In genomic region chr11:75022759-75023396, GRCh38 we compare ENCODE assay signal across 8 cellular contexts. TPM values are rescaled to one million over a fixed set of nuclear protein-coding genes. Genes with fewer than 3 reads are reported as not detected.
A peak's percentile ranks its signal among the peaks of the same experiment; 100 is the strongest.
DNase-seq lines count a peak whose midpoint lies in the region; ATAC-seq lines count a peak whose summit lies in the region.

No MANE protein-coding gene starts in this region.

- peak overlapping the region in 1 of 2 experiments; percentile 11 for H3K18ac ChIP-seq in mesenchymal stem cell (ENCODE audit: low read depth in 1 of 2, low read length in 2 of 2)

- H2BK120ac ChIP-seq in mesenchymal stem cell (ENCODE audit: low read depth, low read length), result no peak overlapping the region

- no peaks in the 10 kb centered on the region for H3K27me3 ChIP-seq in effector memory CD4-positive, alpha-beta T cell (replicated peaks; ENCODE audit: control insufficient read depth, insufficient read depth, low read length, poor library complexity, severe bottlenecking)
- H3K27me3 ChIP-seq in mesenchymal stem cell (ENCODE audit: control insufficient read depth in 1 of 2, insufficient read depth in 1 of 2, low read length in 2 of 2), result no peaks in the 10 kb centered on the region

- no peak overlapping the region for H3K27ac ChIP-seq in effector memory CD4-positive, alpha-beta T cell (ENCODE audit: insufficient read depth, low read length, poor library complexity, severe bottlenecking)
- H3K27ac ChIP-seq in mesenchymal stem cell (ENCODE audit: low read length, poor library complexity, severe bottlenecking), result peak overlapping the region; percentile 57

- no peaks in the 10 kb centered on the region for H3K9me3 ChIP-seq in effector memory CD4-positive, alpha-beta T cell (ENCODE audit: control insufficient read depth, low read length)
- H3K9me3 ChIP-seq in mesenchymal stem cell (ENCODE audit: control insufficient read depth, low read length), result no peaks in the 10 kb centered on the region

- no peak overlapping the region for H3K23ac ChIP-seq in mesenchymal stem cell (ENCODE audit: low read length in 2 of 2)

- no peak overlapping the region for H2BK15ac ChIP-seq in mesenchymal stem cell (ENCODE audit: low read depth, poor library complexity, severe bottlenecking)

- H3K4me3 ChIP-seq in effector memory CD4-positive, alpha-beta T cell (ENCODE audit: insufficient read depth, low read depth, low read length, poor library complexity, severe bottlenecking), result no peak overlapping the region
- H3K4me3 ChIP-seq in mesenchymal stem cell (ENCODE audit: insufficient read depth in 1 of 2, low read depth in 1 of 2, low read length in 2 of 2), result no peak overlapping the region

- H3K79me1 ChIP-seq in mesenchymal stem cell (replicated peaks; ENCODE audit: low read length, poor library complexity, severe bottlenecking), result no peaks in the 10 kb centered on the region

- H3K36me3 ChIP-seq in effector memory CD4-positive, alpha-beta T cell (ENCODE audit: control insufficient read depth, insufficient read depth, low read length), result no peaks in the 10 kb centered on the region
- no peaks in the 10 kb centered on the region for H3K36me3 ChIP-seq in mesenchymal stem cell (ENCODE audit: control insufficient read depth in 1 of 2, insufficient read depth in 2 of 2, low read depth in 1 of 2, low read length in 2 of 2)

- POLR2A ChIA-PET in activated CD8-positive, alpha-beta T cell treated with anti-CD3 and anti-CD28 coated beads, Interleukin-2, amount 10 ng/mL, durations not matched to agents 7 days and 5 days (lab: Charles Lee), result interaction anchor here (0.6 to 1.6 kb wide), 4 partner anchors 13 to 181 kb away, joined by 3 to 4 read pairs (median 3); partner anchors contain the start of genes NEU3, SPCS2 and XRRA1

- H2BK12ac ChIP-seq in mesenchymal stem cell (ENCODE audit: low read length in 2 of 2), result peak overlapping the region in 1 of 2 experiments; percentile 29

- H3K14ac ChIP-seq in mesenchymal stem cell (ENCODE audit: low read length in 2 of 2), result no peak overlapping the region

- no peaks in the 10 kb centered on the region for H3K4me1 ChIP-seq in effector memory CD4-positive, alpha-beta T cell (ENCODE audit: control insufficient read depth, insufficient read depth, low read length, poor library complexity, severe bottlenecking)
- peaks cover 13% of the 10 kb centered on the region for H3K4me1 ChIP-seq in mesenchymal stem cell (ENCODE audit: control insufficient read depth, insufficient read depth, low read depth, low read length)

- peak; percentile 62 for ATAC-seq in GM18502 (IDR thresholded peaks at IDR 0.05; ENCODE audit: poor library complexity, unreplicated experiment)
- ATAC-seq in HG03521 (IDR thresholded peaks at IDR 0.05; ENCODE audit: unreplicated experiment), result peak; percentile 53
- peak; percentile 90 for ATAC-seq in activated CD8-positive, alpha-beta T cell treated with anti-CD3 and anti-CD28 coated beads, Interleukin-2, amount 10 ng/mL, durations not matched to agents 7 days and 5 days

- no peak overlapping the region for H3K27ac Mint-ChIP-seq in activated CD8-positive, alpha-beta T cell treated with anti-CD3 and anti-CD28 coated beads, Interleukin-2, amount 10 ng/mL, durations not matched to agents 7 days and 5 days

- no peak overlapping the region for H3K4ac ChIP-seq in mesenchymal stem cell (ENCODE audit: low read depth in 1 of 2, low read length in 2 of 2)

- H3K4me2 ChIP-seq in mesenchymal stem cell (ENCODE audit: low read length, poor library complexity, severe bottlenecking), result no peak overlapping the region

- H4K8ac ChIP-seq in mesenchymal stem cell (ENCODE audit: low read length), result no peak overlapping the region

- 64% methylated on average over 5 of the region's 5 CpGs for WGBS in mesenchymal stem cell

- H2BK5ac ChIP-seq in mesenchymal stem cell (ENCODE audit: low read depth, low read length, poor library complexity, severe bottlenecking), result no peak overlapping the region

- no peaks in the 10 kb centered on the region for H3K4me1 Mint-ChIP-seq in activated CD8-positive, alpha-beta T cell treated with anti-CD3 and anti-CD28 coated beads, Interleukin-2, amount 10 ng/mL, durations not matched to agents 7 days and 5 days (ENCODE audit: low read depth)

- H3K36me3 Mint-ChIP-seq in activated CD8-positive, alpha-beta T cell treated with anti-CD3 and anti-CD28 coated beads, Interleukin-2, amount 10 ng/mL, durations not matched to agents 7 days and 5 days (ENCODE audit: low read depth), result peaks cover 8% of the 10 kb centered on the region

- H2AK5ac ChIP-seq in mesenchymal stem cell (ENCODE audit: low read length, severe bottlenecking), result no peak overlapping the region

- H3K9me3 Mint-ChIP-seq in activated CD8-positive, alpha-beta T cell treated with anti-CD3 and anti-CD28 coated beads, Interleukin-2, amount 10 ng/mL, durations not matched to agents 7 days and 5 days (ENCODE audit: insufficient read depth), result peaks cover 5% of the 10 kb centered on the region

- H2AFZ ChIP-seq in mesenchymal stem cell (ENCODE audit: low read depth, low read length), result no peak overlapping the region

- peak overlapping the region; percentile 40 for H3K9ac ChIP-seq in mesenchymal stem cell (ENCODE audit: low read length)

- no peak overlapping the region for H3K4me3 Mint-ChIP-seq in activated CD8-positive, alpha-beta T cell treated with anti-CD3 and anti-CD28 coated beads, Interleukin-2, amount 10 ng/mL, durations not matched to agents 7 days and 5 days

- DNase-seq in 8988T (peak; percentile 80), NCI-H82 (lab: John Stamatoyannopoulos, UW) (peak; percentile 82), mesenchymal stem cell (peak; percentile 82)
- DNase-seq in activated CD8-positive, alpha-beta T cell treated with anti-CD3 and anti-CD28 coated beads, Interleukin-2, amount 10 ng/mL, durations not matched to agents 7 days and 5 days, result peak; percentile 81
- peak; percentile 24 to 46 (median 35) for DNase-seq in effector memory CD4-positive, alpha-beta T cell
- DNase-seq in stimulated activated CD8-positive, alpha-beta memory T cell treated with anti-CD3 and anti-CD28 coated beads, Interleukin-15, amount 100 ng/mL, for 4 hours (ENCODE audit: low read depth in 2 of 2), result peak; percentile 26 to 49

- H4K91ac ChIP-seq in mesenchymal stem cell (ENCODE audit: low read length), result no peak overlapping the region

- H3K27me3 Mint-ChIP-seq in activated CD8-positive, alpha-beta T cell treated with anti-CD3 and anti-CD28 coated beads, Interleukin-2, amount 10 ng/mL, durations not matched to agents 7 days and 5 days (ENCODE audit: low read depth), result no peaks in the 10 kb centered on the region

- CTCF ChIA-PET in activated CD8-positive, alpha-beta T cell treated with anti-CD3 and anti-CD28 coated beads, Interleukin-2, amount 10 ng/mL, durations not matched to agents 7 days and 5 days (lab: Charles Lee), result interaction anchor here (0.6 to 3.2 kb wide), 37 partner anchors 9 to 362 kb away, joined by 3 to 27 read pairs (median 4); partner anchors contain the start of genes NEU3 and TPBGL

RNA-seq across cellular contexts. Expression of gene NEU3, which starts 34.1 kb away (rescaled TPM):
- 10 to 100 TPM; 15.8 to 16.7 TPM for total RNA-seq in activated CD8-positive, alpha-beta T cell treated with anti-CD3 and anti-CD28 coated beads, Interleukin-2, amount 10 ng/mL, durations not matched to agents 7 days and 5 days
- 3.6 TPM for polyA plus RNA-seq in mesenchymal stem cell (2013, experiment 1 of 2)
- 3.0 TPM for polyA plus RNA-seq in mesenchymal stem cell (2013, experiment 2 of 2)
